In genomic region chr6:82959385-82959941, GRCh38 we compare ENCODE assay signal across 15 cellular contexts.
A peak's percentile ranks its signal among the peaks of the same experiment; 100 is the strongest.
DNase-seq lines count a peak whose midpoint lies in the region; ATAC-seq and TF ChIP-seq lines count a peak whose summit lies in the region.
"Had no signal": no experiment of that assay in that cellular context is flagged by ENCODE, and none has a peak within 500 bp of the region (broad histone marks: within the 10 kb centered on the region; RNA-seq: fewer than 3 reads in every experiment).

No MANE protein-coding gene starts in this region.

- no peak for TF ChIP-seq POLR2A in esophagus muscularis mucosa (IDR thresholded peaks at IDR 0.05; ENCODE audit: low read depth)

- H3K4me1 ChIP-seq in DND-41 (ENCODE audit: insufficient read depth, low read length) (peaks cover 54% of the 10 kb centered on the region), esophagus muscularis mucosa (peaks cover 0 to 35% (median 23%) of the 10 kb centered on the region in 4 donors)
- H3K4me1 ChIP-seq: prostate gland had no signal

- H3K36me3 ChIP-seq in DND-41 (ENCODE audit: insufficient read depth, low read length) = 0 out of 2 replicates have a peak, but pooled peaks cover 5% of the 10 kb centered on the region
- no peaks in the 10 kb centered on the region for H3K36me3 ChIP-seq in MG63
- no peaks in the 10 kb centered on the region for H3K36me3 ChIP-seq in esophagus muscularis mucosa
- H3K36me3 ChIP-seq: prostate gland had no signal

- H3K36me3 Mint-ChIP-seq in mesothelial cell of epicardium = peaks cover 4% of the 10 kb centered on the region
- peaks cover 31% of the 10 kb centered on the region for H3K36me3 Mint-ChIP-seq in activated T-helper 17 cell treated with anti-CD3 and anti-CD28 coated beads, Interleukin-2, amount 50 U/mL, for 72 hours (ENCODE audit: low read depth)
- H3K36me3 Mint-ChIP-seq: CD14-positive monocyte had no signal

- no peaks in the 10 kb centered on the region for H4K20me1 ChIP-seq in DND-41 (ENCODE audit: insufficient read depth, low read length)

- peak overlapping the region; percentile 71 for H3K27ac Mint-ChIP-seq in mesothelial cell of epicardium
- H3K27ac Mint-ChIP-seq in activated T-helper 17 cell treated with anti-CD3 and anti-CD28 coated beads, Interleukin-2, amount 50 U/mL, for 72 hours = no peak overlapping the region
- H3K27ac Mint-ChIP-seq: activated naive CD8-positive, alpha-beta T cell; CD14-positive monocyte had no signal

- no peak overlapping the region for H3K4me2 ChIP-seq in DND-41 (ENCODE audit: insufficient read depth, low read length)

- no peaks in the 10 kb centered on the region for H3K27me3 Mint-ChIP-seq in mesothelial cell of epicardium (ENCODE audit: low read depth)
- H3K27me3 Mint-ChIP-seq in activated T-helper 17 cell treated with anti-CD3 and anti-CD28 coated beads, Interleukin-2, amount 50 U/mL, for 72 hours = no peaks in the 10 kb centered on the region
- H3K27me3 Mint-ChIP-seq: activated naive CD8-positive, alpha-beta T cell had no signal

- H3K27me3 ChIP-seq in DND-41 (ENCODE audit: insufficient read depth, low read length, poor library complexity) = no peaks in the 10 kb centered on the region
- no peaks in the 10 kb centered on the region for H3K27me3 ChIP-seq in MG63
- H3K27me3 ChIP-seq in esophagus muscularis mucosa = no peaks in the 10 kb centered on the region

- H3K27ac ChIP-seq in DND-41 (ENCODE audit: low read length) = peak overlapping the region; percentile 68
- peak overlapping the region in 1 of 4 donors; percentile 40 for H3K27ac ChIP-seq in esophagus muscularis mucosa (replicated peaks in 1 of 4)
- H3K27ac ChIP-seq: prostate gland had no signal

- no peak for TF ChIP-seq EP300 in esophagus muscularis mucosa (IDR thresholded peaks at IDR 0.05)

- H3K4me3 Mint-ChIP-seq in mesothelial cell of epicardium = no peak overlapping the region
- H3K4me3 Mint-ChIP-seq in activated T-helper 17 cell treated with anti-CD3 and anti-CD28 coated beads, Interleukin-2, amount 50 U/mL, for 72 hours = no peak overlapping the region
- H3K4me3 Mint-ChIP-seq: activated naive CD8-positive, alpha-beta T cell; CD14-positive monocyte had no signal

- H3K9me3 ChIP-seq in DND-41 (ENCODE audit: insufficient read depth, low read length, severe bottlenecking) (no peaks in the 10 kb centered on the region), MG63 (no peaks in the 10 kb centered on the region), esophagus muscularis mucosa (no peaks in the 10 kb centered on the region)
- H3K9me3 ChIP-seq: prostate gland had no signal

- H3K9me3 Mint-ChIP-seq in mesothelial cell of epicardium = no peaks in the 10 kb centered on the region
- H3K9me3 Mint-ChIP-seq in activated T-helper 17 cell treated with anti-CD3 and anti-CD28 coated beads, Interleukin-2, amount 50 U/mL, for 72 hours = no peaks in the 10 kb centered on the region
- H3K9me3 Mint-ChIP-seq: CD14-positive monocyte had no signal

- peaks cover 28% of the 10 kb centered on the region for H3K4me1 Mint-ChIP-seq in mesothelial cell of epicardium
- H3K4me1 Mint-ChIP-seq in activated T-helper 17 cell treated with anti-CD3 and anti-CD28 coated beads, Interleukin-2, amount 50 U/mL, for 72 hours = no peaks in the 10 kb centered on the region
- H3K4me1 Mint-ChIP-seq: CD14-positive monocyte had no signal

- H3K79me2 ChIP-seq in DND-41 (ENCODE audit: insufficient read depth, low read length) = peaks cover 27% of the 10 kb centered on the region

- no peak for DNase-seq in DND-41
- DNase-seq in MG63 = peak; percentile 66
- peak; percentile 53 for DNase-seq in esophagus muscularis mucosa (ENCODE audit: extremely low spot score)
- no peak for DNase-seq in mesothelial cell of epicardium (ENCODE audit: low spot score in 2 of 2, unreplicated experiment in 2 of 2)
- no peak for DNase-seq in NCI-H2171 treated with DMSO at 0.1 percent for 48 hours (lab: John Stamatoyannopoulos, UW)
- DNase-seq in germinal center (ENCODE audit: low spot score) = no peak
- DNase-seq: dermis blood vessel endothelial cell; GF-D8; MV-4-11; stimulated activated naive CD8-positive, alpha-beta T cell treated with anti-CD3 and anti-CD28 coated beads, Interleukin-15, Interleukin-2, amounts not matched to agents 100 U/mL and 50 U/mL, for 24 hours had no signal

- no peak overlapping the region for H3K9ac ChIP-seq in DND-41 (ENCODE audit: low read depth, low read length)

- H3K4me3 ChIP-seq in DND-41 (ENCODE audit: low read depth in 1 of 2, low read length in 2 of 2) (no peak overlapping the region), MG63 (no peak overlapping the region), esophagus muscularis mucosa (no peak overlapping the region)
- H3K4me3 ChIP-seq: prostate gland had no signal

- H2AFZ ChIP-seq in DND-41 (ENCODE audit: low read depth, low read length) = no peak overlapping the region

- intact Hi-C loops in esophagus muscularis mucosa (cut with DNase I) = no loop called here

- TF ChIP-seq CTCF in DND-41 (IDR thresholded peaks at IDR 0.05; ENCODE audit: borderline replicate concordance, extremely low read depth, low read length, poor library complexity, severe bottlenecking) = no peak
- TF ChIP-seq CTCF in esophagus muscularis mucosa (IDR thresholded peaks at IDR 0.05) = no peak
- no peak for TF ChIP-seq CTCF in mesothelial cell of epicardium (IDR thresholded peaks at IDR 0.05; ENCODE audit: unreplicated experiment)

- ATAC-seq in DND-41 (ENCODE audit: insufficient read depth, low read depth) (no peak), HG02610 (IDR thresholded peaks at IDR 0.05; ENCODE audit: unreplicated experiment) (no peak)
- no peak for ATAC-seq in activated T-helper 17 cell treated with anti-CD3 and anti-CD28 coated beads, Interleukin-2, amount 50 U/mL, for 72 hours (replicated peaks)
- ATAC-seq: stimulated activated naive CD8-positive, alpha-beta T cell treated with anti-CD3 and anti-CD28 coated beads, Interleukin-15, Interleukin-2, amounts not matched to agents 100 U/mL and 50 U/mL, for 24 hours had no signal

- WGBS in esophagus muscularis mucosa = 70% methylated on average over 4 of the region's 4 CpGs

Comparison
In these comparisons a context has a peak if more than half of its experiments do, and no peak if none do; other contexts are left out.
1. DNase-seq: peak in MG63 (single experiment) and esophagus muscularis mucosa (single experiment); none in DND-41 (single experiment), mesothelial cell of epicardium (0 of 2), NCI-H2171 treated with DMSO at 0.1 percent for 48 hours (single experiment) and germinal center (single experiment).